1 cellular context compared by ENCODE assay signal in genomic region chr5:43313035-43313853, GRCh38.
TF ChIP-seq lines count a peak whose summit lies in the region.

Gene HMGCS1, minus strand, starts transcription at chr5:43313412. Its CDS starts 14,447 bp downstream, at chr5:43298965.

TF ChIP-seq in SK-N-SH, 30 proteins besides CTCF, POLR2A, EP300 and RAD21 (continued from another document):
- no peak for TF ChIP-seq SMC3 (IDR thresholded peaks at IDR 0.05; ENCODE audit: low read depth, low read length)
- TF ChIP-seq CHD2 (IDR thresholded peaks at IDR 0.05; ENCODE audit: low read length, partially characterized antibody): peak; percentile 97
- no peak for TF ChIP-seq USF2 (IDR thresholded peaks at IDR 0.05; ENCODE audit: borderline replicate concordance, low read depth, low read length)
- TF ChIP-seq MXI1 (IDR thresholded peaks at IDR 0.05; ENCODE audit: low read depth, low read length): peak; percentile 77
- TF ChIP-seq SIN3A (IDR thresholded peaks at IDR 0.05; ENCODE audit: borderline replicate concordance, low read depth, low read length): no peak; the same call in 1 of the 2 replicates
- TF ChIP-seq NRF1 (IDR thresholded peaks at IDR 0.05; ENCODE audit: low read depth, low read length): no peak
- TF ChIP-seq IRF3 (IDR thresholded peaks at IDR 0.05; ENCODE audit: low read depth, low read length): peak; percentile 93
- peak; percentile 89 for TF ChIP-seq ZBTB33 (IDR thresholded peaks at IDR 0.05; ENCODE audit: borderline replicate concordance, low read depth)
